ENCODE assay signal across 9 cellular contexts in genomic region chr4:94431388-94431787, GRCh38.
"Had no signal": no experiment of that assay in that cellular context is flagged by ENCODE, and none has a peak within 500 bp of the region (broad histone marks: within the 10 kb centered on the region; RNA-seq: fewer than 3 reads in every experiment).

No MANE protein-coding gene starts in this region.

- DNase-seq: GM23248, GOT3, H7, IMR-90, KBM-7 had no signal

- H3K36me3 ChIP-seq: HAP-1 had no signal

- H3K4me3 ChIP-seq: GM23248, HAP-1 had no signal

- H2AFZ ChIP-seq: GM23248 had no signal

- H3K9ac ChIP-seq: GM23248, KMS-11 had no signal

- H3K4me2 ChIP-seq: KMS-11 had no signal

- ATAC-seq: HCT116 had no signal

- H3K4me1 ChIP-seq: HAP-1 had no signal

- H3K27ac ChIP-seq: GM23248, HL-60, KMS-11 had no signal
